8 cellular contexts compared by ENCODE assay signal in the genomic region with DNA sequence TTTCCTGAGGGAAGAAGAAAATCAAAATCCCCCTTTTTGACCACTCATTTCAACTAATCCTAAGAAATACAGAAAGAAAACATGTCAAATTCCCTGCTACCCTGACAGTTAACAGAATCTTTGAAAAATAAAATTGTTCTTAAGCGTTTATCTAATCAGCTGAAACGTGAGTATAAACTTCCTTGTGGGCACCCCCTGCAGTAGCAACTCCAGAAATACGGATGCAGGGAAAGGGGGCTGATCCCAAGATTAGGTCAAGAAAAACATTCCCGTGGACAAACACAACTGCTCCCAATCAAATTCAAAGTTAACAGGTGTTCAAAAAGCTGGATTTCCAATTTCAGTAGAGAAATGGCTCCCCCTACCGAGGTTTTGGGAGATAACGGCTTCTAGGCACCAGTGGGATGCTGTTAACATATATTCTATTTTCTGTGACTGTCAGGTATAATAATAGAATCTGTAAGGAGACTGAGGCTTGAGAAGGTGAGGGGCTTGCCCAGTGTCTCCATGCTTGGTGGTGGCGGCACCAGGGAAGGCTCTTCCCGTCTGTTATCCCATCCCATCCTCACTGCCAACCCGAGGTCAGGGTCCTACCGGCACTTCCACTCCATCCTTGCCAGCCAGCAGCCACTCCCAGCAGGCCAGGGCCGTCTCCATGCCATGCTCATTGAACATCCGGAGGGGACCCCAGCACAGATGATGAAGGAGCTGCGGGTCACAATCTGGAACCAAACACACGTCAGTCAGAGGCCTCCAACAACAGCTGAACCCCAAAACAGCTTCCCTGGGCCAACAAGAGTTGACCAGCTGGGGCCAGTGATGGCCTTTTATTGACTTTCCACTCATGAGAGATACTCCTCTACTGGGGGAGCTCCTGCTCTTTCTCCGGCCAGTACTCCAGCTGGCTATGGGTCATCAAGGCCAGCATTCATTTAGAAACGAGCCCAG. TPM values are rescaled to one million over a fixed set of nuclear protein-coding genes. Genes with fewer than 3 reads are reported as not detected.
DNase-seq lines count a peak whose midpoint lies in the region; ATAC-seq, FAIRE-seq and TF ChIP-seq lines count a peak whose summit lies in the region.

No MANE protein-coding gene starts in this region.

- POLR2A ChIA-PET in BJ (lab: Charles Lee), result no interaction called here
- POLR2A ChIA-PET in Panc1 (lab: Charles Lee), result no interaction called here

- H3K36me3 Mint-ChIP-seq in astrocyte (ENCODE audit: low read depth, unreplicated experiment), result peaks cover 20% of the 10 kb centered on the region

- no peak overlapping the region for H2AFZ ChIP-seq in astrocyte (ENCODE audit: low read depth, low read length)

- H3K9ac ChIP-seq in astrocyte (ENCODE audit: low read length), result no peak overlapping the region

- H3K4me3 ChIP-seq in BJ (ENCODE audit: low read depth, low read length) (no peak overlapping the region), Panc1 (ENCODE audit: low read depth in 2 of 2, low read length in 2 of 2) (no peak overlapping the region), astrocyte (ENCODE audit: insufficient read depth, low read depth, low read length) (no peak overlapping the region)

- CTCF ChIA-PET in BJ (lab: Yijun Ruan, JAX), result interaction anchor here (0.6 to 3.5 kb wide), 13 partner anchors 8 to 1343 kb away, joined by 3 to 23 read pairs (median 4); no protein-coding TSS in a partner anchor
- CTCF ChIA-PET in Panc1 (lab: Charles Lee), result interaction anchor here (0.6 to 0.7 kb wide), 2 partner anchors 39 to 96 kb away, joined by 3 to 4 read pairs; no protein-coding TSS in a partner anchor

- in situ Hi-C loops in Panc1 (cut with HindIII; ENCODE audit: low pct_unique_long_range_greater_than_20kb, low sequenced_read_pairs), result no loop called here

- H3K27me3 ChIP-seq in BJ (ENCODE audit: control insufficient read depth, insufficient read depth, low read length) (no peaks in the 10 kb centered on the region), Panc1 (ENCODE audit: control insufficient read depth, insufficient read depth, low read length) (no peaks in the 10 kb centered on the region), astrocyte (ENCODE audit: insufficient read depth, low read length) (no peaks in the 10 kb centered on the region), layer of hippocampus (ENCODE audit: control insufficient read depth, insufficient read depth, low read length) (no peaks in the 10 kb centered on the region)

- H3K9me3 Mint-ChIP-seq in astrocyte (ENCODE audit: unreplicated experiment), result peaks cover 2% of the 10 kb centered on the region

- H3K4me1 Mint-ChIP-seq in astrocyte (ENCODE audit: low read depth, unreplicated experiment), result no peaks in the 10 kb centered on the region

- FAIRE-seq in GM19239 (lab: Jason Lieb, UNC) (peak; percentile 72), astrocyte (lab: Jason Lieb, UNC) (no peak)

- H3K36me3 ChIP-seq in BJ (ENCODE audit: control insufficient read depth, insufficient read depth, low read length) (peaks cover 13% of the 10 kb centered on the region), Panc1 (ENCODE audit: control insufficient read depth, insufficient read depth, low read length) (no peaks in the 10 kb centered on the region), astrocyte (ENCODE audit: insufficient read depth, low read length) (peaks cover 18% of the 10 kb centered on the region)

- DNase-seq in BJ (ENCODE audit: low read depth) (no peak), GM19239 (ENCODE audit: insufficient read length, low spot score) (peak; percentile 41), Panc1 (ENCODE audit: low read depth, low spot score) (no peak), astrocyte (ENCODE audit: low read depth) (no peak), NCI-H1436 (lab: John Stamatoyannopoulos, UW) (no peak), NCI-H1436 treated with DMSO at 0.1 percent for 48 hours (lab: John Stamatoyannopoulos, UW) (no peak)
- DNase-seq in stimulated activated naive CD4-positive, alpha-beta T cell treated with Interleukin-2 at 50 U/mL for 16 hours (lab: John Stamatoyannopoulos, UW), result peak; percentile 4

- ATAC-seq in Panc1, result no peak

- no peak overlapping the region for H3K4me2 ChIP-seq in astrocyte (ENCODE audit: low read length)

- H3K4me1 ChIP-seq in Panc1 (ENCODE audit: control insufficient read depth, insufficient read depth, low read length) (no peaks in the 10 kb centered on the region), astrocyte (ENCODE audit: insufficient read depth, low read length) (no peaks in the 10 kb centered on the region)

- H3K27ac ChIP-seq in Panc1 (ENCODE audit: low read length) (no peak overlapping the region), astrocyte (ENCODE audit: low read depth, low read length) (no peak overlapping the region), layer of hippocampus (ENCODE audit: low read depth, low read length) (peak overlapping the region; percentile 1)

- TF ChIP-seq CTCF in BJ (IDR thresholded peaks at IDR 0.05; ENCODE audit: insufficient read depth, low read depth, low read length) (peak; percentile 72), Panc1 (IDR thresholded peaks at IDR 0.05) (peak; percentile 72), astrocyte (IDR thresholded peaks at IDR 0.05; ENCODE audit: insufficient read depth, low read depth, low read length) (peak; percentile 71)

- intact Hi-C loops in Panc1 (cut with micrococcal nuclease; ENCODE audit: unreplicated experiment), result no loop called here

- H3K27me3 Mint-ChIP-seq in astrocyte (ENCODE audit: low read depth, unreplicated experiment), result no peaks in the 10 kb centered on the region

- H3K4me3 Mint-ChIP-seq in astrocyte (ENCODE audit: unreplicated experiment), result no peak overlapping the region

- H3K9me3 ChIP-seq in Panc1 (ENCODE audit: control insufficient read depth, insufficient read depth, low read depth, low read length) (no peaks in the 10 kb centered on the region), astrocyte (ENCODE audit: insufficient read depth, low read depth, low read length) (no peaks in the 10 kb centered on the region)

- H4K20me1 ChIP-seq in astrocyte (ENCODE audit: insufficient read depth, low read length), result no peaks in the 10 kb centered on the region

- BruUV-seq in Panc1 (replicated peaks; lab: Mats Ljungman, UMichigan), result no TSS peak

- no peaks in the 10 kb centered on the region for H3K79me2 ChIP-seq in astrocyte (ENCODE audit: insufficient read depth, low read length)

- no peak overlapping the region for H3K27ac Mint-ChIP-seq in astrocyte (ENCODE audit: unreplicated experiment)

RNA-seq across cellular contexts. Expression of a gene that starts 32.0 kb away (rescaled TPM):
- polyA plus RNA-seq in BJ (2011; rRNA removed), result not detected in 2 replicates
- polyA minus RNA-seq in BJ (2011; rRNA and poly(A)+ RNA removed), result not detected in 2 replicates
- 0.18 TPM for total RNA-seq in Panc1 (2021; ENCODE audit: unreplicated experiment)
- not detected for polyA plus RNA-seq in Panc1 (2012; ENCODE audit: insufficient read length)
- not detected in 2 replicates for total RNA-seq in astrocyte

Comparison
In these comparisons a context has a peak if more than half of its experiments do, and no peak if none do; other contexts are left out.
1. DNase-seq: peak in GM19239 (single experiment) and stimulated activated naive CD4-positive, alpha-beta T cell treated with Interleukin-2 at 50 U/mL for 16 hours (single experiment); none in BJ (single experiment), Panc1 (single experiment), astrocyte (single experiment), NCI-H1436 (single experiment) and NCI-H1436 treated with DMSO at 0.1 percent for 48 hours (single experiment).
2. Peak in every context shown above with its lines, with median percentiles within 50 percentile points of each other: CTCF ChIP-seq.